ENCODE assay signal across 9 cellular contexts in the genomic region with DNA sequence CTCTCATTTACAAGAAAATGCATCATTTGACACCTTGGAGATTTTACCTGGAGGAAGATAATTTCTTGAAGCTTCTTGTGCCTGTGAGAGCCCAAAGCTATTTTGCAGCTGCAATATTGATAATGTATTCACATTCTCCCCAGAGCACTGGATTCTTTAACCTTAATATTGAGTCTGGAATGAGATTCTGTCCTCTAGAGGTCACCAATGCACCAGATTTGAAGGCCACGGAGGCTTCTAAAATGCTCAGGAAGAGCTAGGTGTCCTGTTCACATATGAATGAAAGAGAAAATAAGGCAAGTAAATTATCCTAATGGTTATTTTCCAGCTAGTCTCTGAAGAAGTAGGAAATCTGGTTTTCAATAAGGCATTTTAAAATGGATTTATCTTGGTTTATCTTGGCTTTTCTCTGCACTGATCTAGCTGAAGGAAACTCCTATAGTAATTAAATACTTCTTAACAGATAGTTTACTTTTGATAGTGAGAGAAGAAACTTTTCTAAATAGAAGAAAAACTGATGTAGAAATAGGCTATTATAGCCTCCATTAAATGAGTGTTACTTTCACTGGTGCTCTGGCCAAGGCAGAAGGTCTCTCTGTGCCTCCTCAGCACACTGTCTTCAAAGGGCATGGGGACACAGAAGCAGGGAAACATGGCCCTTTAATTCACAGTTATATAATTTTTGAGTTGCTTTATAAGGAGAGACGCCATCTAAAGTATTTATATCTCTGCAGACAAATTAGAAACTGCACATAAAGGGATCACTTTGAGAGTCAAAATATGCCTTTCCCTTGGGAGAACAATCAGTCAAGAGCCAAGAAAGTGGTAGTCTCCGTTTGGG.
DNase-seq lines count a peak whose midpoint lies in the region; ATAC-seq, FAIRE-seq and TF ChIP-seq lines count a peak whose summit lies in the region.
"Had no signal": no experiment of that assay in that cellular context is flagged by ENCODE, and none has a peak within 500 bp of the region (broad histone marks: within the 10 kb centered on the region; RNA-seq: fewer than 3 reads in every experiment).

No MANE protein-coding gene starts in this region.

- TF ChIP-seq POLR2A in endothelial cell of umbilical vein (IDR thresholded peaks at IDR 0.05; ENCODE audit: low read depth, low read length) = no peak

- H3K27ac Mint-ChIP-seq in CD14-positive monocyte = no peak overlapping the region
- H3K27ac Mint-ChIP-seq: T-helper 1 cell treated with Interleukin-12 subunit alpha and Interleukin-12 subunit beta and Interleukin-4 antibody, amounts not matched to agents 30 μg/mL and 1 μg/mL, for 36 hours had no signal

- no peaks in the 10 kb centered on the region for H3K9me3 Mint-ChIP-seq in CD14-positive monocyte
- H3K9me3 Mint-ChIP-seq: T-helper 1 cell treated with Interleukin-12 subunit alpha and Interleukin-12 subunit beta and Interleukin-4 antibody, amounts not matched to agents 30 μg/mL and 1 μg/mL, for 36 hours had no signal

- BruUV-seq in endothelial cell of umbilical vein (replicated peaks; lab: Mats Ljungman, UMichigan) = TSS peak; percentile 84

- peak overlapping the region; percentile 59 for H3K4me2 ChIP-seq in endothelial cell of umbilical vein (ENCODE audit: insufficient read depth, low read length)

- CTCF ChIA-PET in endothelial cell of umbilical vein (lab: Charles Lee) = interaction anchor here (0.6 to 6.3 kb wide), 93 partner anchors 10 to 1070 kb away, joined by 3 to 260 read pairs (median 5); partner anchors contain the start of gene PLK2

- peak; percentile 74 for FAIRE-seq in endothelial cell of umbilical vein (lab: Jason Lieb, UNC)

- H3K9me3 ChIP-seq in endothelial cell of umbilical vein (replicated peaks; ENCODE audit: control insufficient read depth, insufficient read depth, low read length) = no peaks in the 10 kb centered on the region
- H3K9me3 ChIP-seq in mesodermal cell (ENCODE audit: control insufficient read depth, low read length) = no peaks in the 10 kb centered on the region

- no peaks in the 10 kb centered on the region for H3K79me2 ChIP-seq in endothelial cell of umbilical vein (ENCODE audit: control insufficient read depth, insufficient read depth, low read length)

- no peaks in the 10 kb centered on the region for H3K36me3 ChIP-seq in endothelial cell of umbilical vein (ENCODE audit: control insufficient read depth in 2 of 2, extremely low read depth in 1 of 2, insufficient read depth in 2 of 2, low read length in 2 of 2)
- H3K36me3 ChIP-seq in mesodermal cell (ENCODE audit: control insufficient read depth, insufficient read depth, low read length) = no peaks in the 10 kb centered on the region

- peak; percentile 69 for ATAC-seq in GM18498 (IDR thresholded peaks at IDR 0.05; ENCODE audit: unreplicated experiment)

- POLR2A ChIA-PET in endothelial cell of umbilical vein (lab: Charles Lee) = interaction anchor here (0.6 to 3.0 kb wide), 10 partner anchors 65 to 1071 kb away, joined by 3 to 50 read pairs (median 4); partner anchors contain the start of gene PLK2

- no peaks in the 10 kb centered on the region for H3K9me1 ChIP-seq in endothelial cell of umbilical vein (replicated peaks; ENCODE audit: control insufficient read depth, extremely low read depth, insufficient read depth, low read length)

- H3K27ac ChIP-seq in endothelial cell of umbilical vein (ENCODE audit: insufficient read depth, low read depth, low read length) (peak overlapping the region; percentile 71), mesodermal cell (ENCODE audit: low read depth, low read length, severe bottlenecking) (peak overlapping the region; percentile 48)

- no peaks in the 10 kb centered on the region for H3K27me3 ChIP-seq in endothelial cell of umbilical vein (ENCODE audit: control insufficient read depth in 2 of 2, insufficient read depth in 2 of 2, low read length in 2 of 2)

- H3K4me1 Mint-ChIP-seq in CD14-positive monocyte = no peaks in the 10 kb centered on the region

- peak overlapping the region; percentile 73 for H2AFZ ChIP-seq in endothelial cell of umbilical vein (ENCODE audit: low read depth, low read length)

- peaks cover 0 to 3% (median 2%) of the 10 kb centered on the region in 3 donors for H3K27me3 Mint-ChIP-seq in CD14-positive monocyte (ENCODE audit: low read depth in 3 of 3)

- WGBS in mesodermal cell (ENCODE audit: insufficient coverage in 2 of 2), 2 experiments = 43 to 50% methylated on average over 2 of the region's 3 CpGs

- H3K9ac ChIP-seq in endothelial cell of umbilical vein (replicated peaks; ENCODE audit: extremely low read depth, insufficient read depth, low read length) = peak overlapping the region; percentile 46

- peak overlapping the region in 1 of 3 experiments; percentile 3 for H3K4me3 ChIP-seq in endothelial cell of umbilical vein (replicated peaks in 1 of 3; ENCODE audit: insufficient read depth in 1 of 3, low read depth in 1 of 3, low read length in 3 of 3)
- H3K4me3 ChIP-seq in mesodermal cell (ENCODE audit: extremely low read depth, insufficient read depth, low read length, poor library complexity, severe bottlenecking) = no peak overlapping the region

- H3K36me3 Mint-ChIP-seq in CD14-positive monocyte = no peaks in the 10 kb centered on the region

- dilution Hi-C loops in endothelial cell of umbilical vein (cut with MboI; ENCODE audit: extremely low pct_ligation_motif_present, low sequenced_read_pairs) = loop anchor here (25.0 kb wide), 1 partner anchor 683 kb away; the partner anchor contains the start of gene PLK2

- H3K4me1 ChIP-seq in endothelial cell of umbilical vein (ENCODE audit: control insufficient read depth, extremely low read depth, insufficient read depth, low read length) = peaks cover 37% of the 10 kb centered on the region
- H3K4me1 ChIP-seq in mesodermal cell (ENCODE audit: control insufficient read depth, insufficient read depth, low read length, poor library complexity, severe bottlenecking) = peaks cover 22% of the 10 kb centered on the region

- in situ Hi-C loops in KBM-7 (cut with MboI; ENCODE audit: low pct_unique_long_range_greater_than_20kb, low sequenced_read_pairs) = no loop called here

- intact Hi-C loops in CD14-positive monocyte (cut with micrococcal nuclease) (loop anchor here (5.0 kb wide), 1 partner anchor 683 kb away; the partner anchor contains the start of gene PLK2 (in 2 of the 2)), endothelial cell of umbilical vein (cut with micrococcal nuclease) (loop anchor here (1.0 to 10.0 kb wide), 11 partner anchors 62 to 1073 kb away; partner anchors contain the start of gene PLK2)

- no peak overlapping the region for H3K4me3 Mint-ChIP-seq in CD14-positive monocyte
- H3K4me3 Mint-ChIP-seq: T-helper 1 cell treated with Interleukin-12 subunit alpha and Interleukin-12 subunit beta and Interleukin-4 antibody, amounts not matched to agents 30 μg/mL and 1 μg/mL, for 36 hours had no signal

- peak; percentile 26 for TF ChIP-seq CTCF in CD14-positive monocyte (IDR thresholded peaks at IDR 0.05)
- peak; percentile 30 to 53 for TF ChIP-seq CTCF in endothelial cell of umbilical vein (IDR thresholded peaks at IDR 0.05; ENCODE audit: extremely low read depth in 1 of 2, insufficient read depth in 1 of 2, low read depth in 1 of 2, low read length in 2 of 2)

- DNase-seq in CD14-positive monocyte (ENCODE audit: low spot score) = no peak
- DNase-seq in KBM-7 = peak; percentile 56
- peak; percentile 24 for DNase-seq in SHP77 treated with DMSO at 0.1 percent for 48 hours (lab: John Stamatoyannopoulos, UW)
- peak; percentile 90 for DNase-seq in endothelial cell of umbilical vein (ENCODE audit: low read depth, low spot score)
- no peak for DNase-seq in GOT3 (lab: John Stamatoyannopoulos, UW)
- DNase-seq in GM19240 (ENCODE audit: insufficient read length, low spot score) = no peak

- H4K20me1 ChIP-seq in endothelial cell of umbilical vein (replicated peaks; ENCODE audit: control insufficient read depth, extremely low read depth, insufficient read depth, low read length) = no peaks in the 10 kb centered on the region

TF ChIP-seq in endothelial cell of umbilical vein, 7 proteins besides CTCF, POLR2A, EP300 and RAD21:
- TF ChIP-seq GATA2 (IDR thresholded peaks at IDR 0.05; ENCODE audit: insufficient read depth, insufficient read length, low read depth, low read length) (no peak), JUN (IDR thresholded peaks at IDR 0.05; ENCODE audit: borderline replicate concordance, insufficient read depth, insufficient read length, low read depth) (no peak), POLR2AphosphoS5 (IDR thresholded peaks at IDR 0.05; ENCODE audit: insufficient read depth, low read depth, low read length) (no peak), EZH2 (IDR thresholded peaks at IDR 0.05; ENCODE audit: borderline replicate concordance, low read depth, low read length, severe bottlenecking) (no peak), FOS (IDR thresholded peaks at IDR 0.05; ENCODE audit: borderline replicate concordance, insufficient read depth, low read length) (no peak), MYC (IDR thresholded peaks at IDR 0.05; ENCODE audit: low read depth, low read length) (no peak)
- TF ChIP-seq, protein P1, sequence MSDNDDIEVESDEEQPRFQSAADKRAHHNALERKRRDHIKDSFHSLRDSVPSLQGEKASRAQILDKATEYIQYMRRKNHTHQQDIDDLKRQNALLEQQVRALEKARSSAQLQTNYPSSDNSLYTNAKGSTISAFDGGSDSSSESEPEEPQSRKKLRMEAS (IDR thresholded peaks at IDR 0.05; ENCODE audit: insufficient read depth, insufficient read length) = no peak

Comparison
In these comparisons a context has a peak if more than half of its experiments do, and no peak if none do; other contexts are left out.
1. DNase-seq: peak in KBM-7 (single experiment), SHP77 treated with DMSO at 0.1 percent for 48 hours (single experiment) and endothelial cell of umbilical vein (single experiment); none in CD14-positive monocyte (single experiment), GOT3 (single experiment) and GM19240 (single experiment).